In genomic region chr18:49768051-49768391, GRCh38 we compare ENCODE assay signal across 1 cellular context.
TF ChIP-seq lines count a peak whose summit lies in the region.

No MANE protein-coding gene starts in this region.

TF ChIP-seq in K562, 482 proteins besides CTCF, POLR2A, EP300 and RAD21 (continued from another document):
- TF ChIP-seq, protein P1, sequence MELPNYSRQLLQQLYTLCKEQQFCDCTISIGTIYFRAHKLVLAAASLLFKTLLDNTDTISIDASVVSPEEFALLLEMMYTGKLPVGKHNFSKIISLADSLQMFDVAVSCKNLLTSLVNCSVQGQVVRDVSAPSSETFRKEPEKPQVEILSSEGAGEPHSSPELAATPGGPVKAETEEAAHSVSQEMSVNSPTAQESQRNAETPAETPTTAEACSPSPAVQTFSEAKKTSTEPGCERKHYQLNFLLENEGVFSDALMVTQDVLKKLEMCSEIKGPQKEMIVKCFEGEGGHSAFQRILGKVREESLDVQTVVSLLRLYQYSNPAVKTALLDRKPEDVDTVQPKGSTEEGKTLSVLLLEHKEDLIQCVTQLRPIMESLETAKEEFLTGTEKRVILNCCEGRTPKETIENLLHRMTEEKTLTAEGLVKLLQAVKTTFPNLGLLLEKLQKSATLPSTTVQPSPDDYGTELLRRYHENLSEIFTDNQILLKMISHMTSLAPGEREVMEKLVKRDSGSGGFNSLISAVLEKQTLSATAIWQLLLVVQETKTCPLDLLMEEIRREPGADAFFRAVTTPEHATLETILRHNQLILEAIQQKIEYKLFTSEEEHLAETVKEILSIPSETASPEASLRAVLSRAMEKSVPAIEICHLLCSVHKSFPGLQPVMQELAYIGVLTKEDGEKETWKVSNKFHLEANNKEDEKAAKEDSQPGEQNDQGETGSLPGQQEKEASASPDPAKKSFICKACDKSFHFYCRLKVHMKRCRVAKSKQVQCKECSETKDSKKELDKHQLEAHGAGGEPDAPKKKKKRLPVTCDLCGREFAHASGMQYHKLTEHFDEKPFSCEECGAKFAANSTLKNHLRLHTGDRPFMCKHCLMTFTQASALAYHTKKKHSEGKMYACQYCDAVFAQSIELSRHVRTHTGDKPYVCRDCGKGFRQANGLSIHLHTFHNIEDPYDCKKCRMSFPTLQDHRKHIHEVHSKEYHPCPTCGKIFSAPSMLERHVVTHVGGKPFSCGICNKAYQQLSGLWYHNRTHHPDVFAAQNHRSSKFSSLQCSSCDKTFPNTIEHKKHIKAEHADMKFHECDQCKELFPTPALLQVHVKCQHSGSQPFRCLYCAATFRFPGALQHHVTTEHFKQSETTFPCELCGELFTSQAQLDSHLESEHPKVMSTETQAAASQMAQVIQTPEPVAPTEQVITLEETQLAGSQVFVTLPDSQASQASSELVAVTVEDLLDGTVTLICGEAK (IDR thresholded peaks at IDR 0.05), result no peak
- TF ChIP-seq, protein P1 (CRISPR knock-in tag; IDR thresholded peaks at IDR 0.05), result no peak
- TF ChIP-seq ILF3 (IDR thresholded peaks at IDR 0.05; ENCODE audit: borderline replicate concordance), result no peak
- TF ChIP-seq, protein P2, sequence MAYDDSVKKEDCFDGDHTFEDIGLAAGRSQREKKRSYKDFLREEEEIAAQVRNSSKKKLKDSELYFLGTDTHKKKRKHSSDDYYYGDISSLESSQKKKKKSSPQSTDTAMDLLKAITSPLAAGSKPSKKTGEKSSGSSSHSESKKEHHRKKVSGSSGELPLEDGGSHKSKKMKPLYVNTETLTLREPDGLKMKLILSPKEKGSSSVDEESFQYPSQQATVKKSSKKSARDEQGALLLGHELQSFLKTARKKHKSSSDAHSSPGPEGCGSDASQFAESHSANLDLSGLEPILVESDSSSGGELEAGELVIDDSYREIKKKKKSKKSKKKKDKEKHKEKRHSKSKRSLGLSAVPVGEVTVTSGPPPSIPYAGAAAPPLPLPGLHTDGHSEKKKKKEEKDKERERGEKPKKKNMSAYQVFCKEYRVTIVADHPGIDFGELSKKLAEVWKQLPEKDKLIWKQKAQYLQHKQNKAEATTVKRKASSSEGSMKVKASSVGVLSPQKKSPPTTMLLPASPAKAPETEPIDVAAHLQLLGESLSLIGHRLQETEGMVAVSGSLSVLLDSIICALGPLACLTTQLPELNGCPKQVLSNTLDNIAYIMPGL (CRISPR knock-in tag; IDR thresholded peaks at IDR 0.05), result no peak
- TF ChIP-seq, protein P3, sequence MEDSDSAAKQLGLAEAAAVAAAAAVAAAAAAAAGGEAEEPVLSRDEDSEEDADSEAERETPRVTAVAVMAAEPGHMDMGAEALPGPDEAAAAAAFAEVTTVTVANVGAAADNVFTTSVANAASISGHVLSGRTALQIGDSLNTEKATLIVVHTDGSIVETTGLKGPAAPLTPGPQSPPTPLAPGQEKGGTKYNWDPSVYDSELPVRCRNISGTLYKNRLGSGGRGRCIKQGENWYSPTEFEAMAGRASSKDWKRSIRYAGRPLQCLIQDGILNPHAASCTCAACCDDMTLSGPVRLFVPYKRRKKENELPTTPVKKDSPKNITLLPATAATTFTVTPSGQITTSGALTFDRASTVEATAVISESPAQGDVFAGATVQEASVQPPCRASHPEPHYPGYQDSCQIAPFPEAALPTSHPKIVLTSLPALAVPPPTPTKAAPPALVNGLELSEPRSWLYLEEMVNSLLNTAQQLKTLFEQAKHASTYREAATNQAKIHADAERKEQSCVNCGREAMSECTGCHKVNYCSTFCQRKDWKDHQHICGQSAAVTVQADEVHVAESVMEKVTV (CRISPR knock-in tag; IDR thresholded peaks at IDR 0.05), result peak; percentile 20; the same call in 1 of the 2 replicates
- no peak for TF ChIP-seq NR4A1 (CRISPR knock-in tag; IDR thresholded peaks at IDR 0.05)
- TF ChIP-seq NR4A1 (tag; IDR thresholded peaks at IDR 0.05), result no peak
- no peak for TF ChIP-seq ZFP36 (IDR thresholded peaks at IDR 0.05; ENCODE audit: low read depth, low read length, partially characterized antibody)
- no peak for TF ChIP-seq IFI16 (CRISPR knock-in tag; IDR thresholded peaks at IDR 0.05)
- no peak for TF ChIP-seq MLX (CRISPR knock-in tag; conservative IDR thresholded peaks at IDR 0.05)
- TF ChIP-seq ZBTB7A (IDR thresholded peaks at IDR 0.05; ENCODE audit: borderline replicate concordance, control insufficient read depth, low read depth, low read length), result no peak
- TF ChIP-seq CHD4 (IDR thresholded peaks at IDR 0.05; ENCODE audit: insufficient read depth, insufficient replicate concordance, low read depth, low read length, poor library complexity, severe bottlenecking), result no peak
- TF ChIP-seq NONO (IDR thresholded peaks at IDR 0.05; ENCODE audit: low read depth in 2 of 2, low read length in 1 of 2), result no peak
- TF ChIP-seq CTCFL (IDR thresholded peaks at IDR 0.05; ENCODE audit: borderline replicate concordance, insufficient read depth, low read depth, low read length, poor library complexity, severe bottlenecking), result peak; percentile 59
- TF ChIP-seq XRCC5 (IDR thresholded peaks at IDR 0.05; ENCODE audit: low read depth, low read length), result no peak
- no peak for TF ChIP-seq NR1H2 (CRISPR knock-in tag; IDR thresholded peaks at IDR 0.05)
- 0 out of 2 replicates have a peak, but pooled peaks have one; percentile 21 for TF ChIP-seq CTBP1 (IDR thresholded peaks at IDR 0.05; ENCODE audit: borderline replicate concordance)
- no peak for TF ChIP-seq HNRNPUL1 (IDR thresholded peaks at IDR 0.05; ENCODE audit: low read length)
- no peak for TF ChIP-seq PBX2 (CRISPR knock-in tag; IDR thresholded peaks at IDR 0.05; ENCODE audit: low read depth)
- TF ChIP-seq PBX2 (tag; conservative IDR thresholded peaks at IDR 0.05; ENCODE audit: low read depth), result no peak
- no peak for TF ChIP-seq KDM1A (IDR thresholded peaks at IDR 0.05)
- TF ChIP-seq THRAP3 (IDR thresholded peaks at IDR 0.05; ENCODE audit: borderline replicate concordance), result no peak
- TF ChIP-seq IRF9 (tag; IDR thresholded peaks at IDR 0.05), result no peak
- TF ChIP-seq POLR2H (tag; IDR thresholded peaks at IDR 0.05; ENCODE audit: low read depth), result no peak
- TF ChIP-seq SIRT6 (IDR thresholded peaks at IDR 0.05; ENCODE audit: low read depth, low read length), result no peak
- no peak for TF ChIP-seq EHMT2 (IDR thresholded peaks at IDR 0.05)
- TF ChIP-seq SMC3 (conservative IDR thresholded peaks at IDR 0.05; ENCODE audit: insufficient read depth, low read depth, low read length), result 0 out of 2 replicates have a peak, but pooled peaks have one; percentile 7
- no peak for TF ChIP-seq ELF4 (CRISPR knock-in tag; IDR thresholded peaks at IDR 0.05)
- no peak for TF ChIP-seq KLF16 (IDR thresholded peaks at IDR 0.05)
- TF ChIP-seq ZNF41 (CRISPR knock-in tag; conservative IDR thresholded peaks at IDR 0.05), result no peak
